25 cellular contexts compared by ENCODE assay signal in the genomic region with DNA sequence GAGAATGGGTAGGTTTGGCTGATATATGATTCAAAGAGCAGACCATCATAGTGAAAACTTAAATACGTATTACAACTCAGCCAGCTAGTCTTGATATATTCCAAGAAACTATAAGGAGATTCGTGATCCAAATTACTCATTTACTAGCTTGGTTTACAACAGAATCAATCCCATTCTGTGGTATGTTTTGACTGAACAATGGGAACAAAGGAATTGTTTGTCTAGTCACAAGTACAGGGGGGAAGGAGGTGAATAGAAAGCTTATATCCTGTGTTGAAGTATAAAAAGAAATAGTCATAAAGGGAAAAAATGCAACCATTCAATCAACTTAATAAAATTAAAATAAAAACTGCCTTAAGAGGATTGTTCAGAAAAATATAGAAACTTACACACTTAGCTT. TPM values are rescaled to one million over a fixed set of nuclear protein-coding genes. Genes with fewer than 3 reads are reported as not detected.
A peak's percentile ranks its signal among the peaks of the same experiment; 100 is the strongest.
DNase-seq lines count a peak whose midpoint lies in the region; TF ChIP-seq lines count a peak whose summit lies in the region.
"Had no signal": no experiment of that assay in that cellular context is flagged by ENCODE, and none has a peak within 500 bp of the region (broad histone marks: within the 10 kb centered on the region; RNA-seq: fewer than 3 reads in every experiment).

No MANE protein-coding gene starts in this region.

- POLR2A ChIA-PET in MCF 10A (lab: Yijun Ruan, JAX): no interaction called here
- POLR2A ChIA-PET in CD4-positive, alpha-beta memory T cell (lab: Charles Lee; ENCODE audit: partially characterized antibody): no interaction called here

- H3K4me1 Mint-ChIP-seq in MCF 10A (ENCODE audit: insufficient read depth, unreplicated experiment): peaks cover 21% of the 10 kb centered on the region
- no peaks in the 10 kb centered on the region for H3K4me1 Mint-ChIP-seq in CD4-positive, alpha-beta memory T cell
- H3K4me1 Mint-ChIP-seq: IgD-negative memory B cell had no signal

- in situ Hi-C loops in mammary epithelial cell (cut with MboI; ENCODE audit: low sequenced_read_pairs in 2 of 2): no loop called here

- 8% methylated on average over 2 of the region's 2 CpGs for WGBS in mammary epithelial cell (ENCODE audit: low coverage, missing lambda C conversion rate)

- dilution Hi-C loops in mammary epithelial cell (cut with HindIII; ENCODE audit: low sequenced_read_pairs): no loop called here

- no peaks in the 10 kb centered on the region for H3K27me3 ChIP-seq in mammary epithelial cell (ENCODE audit: insufficient read depth, low read length)
- no peaks in the 10 kb centered on the region for H3K27me3 ChIP-seq in CD4-positive, alpha-beta memory T cell (ENCODE audit: insufficient read depth, low read length)

- H3K36me3 ChIP-seq in mammary epithelial cell (ENCODE audit: insufficient read depth, low read length): no peaks in the 10 kb centered on the region
- H3K36me3 ChIP-seq in CD4-positive, alpha-beta memory T cell (ENCODE audit: insufficient read depth, low read length): no peaks in the 10 kb centered on the region

- no peak overlapping the region for H3K27ac ChIP-seq in mammary epithelial cell (ENCODE audit: insufficient read depth, low read depth, low read length)
- H3K27ac ChIP-seq in CD4-positive, alpha-beta memory T cell (ENCODE audit: low read depth, low read length): no peak overlapping the region
- H3K27ac ChIP-seq: SK-N-MC had no signal

- CTCF ChIA-PET in mammary epithelial cell (lab: Charles Lee; ENCODE audit: low non-redundant PET): no interaction called here
- CTCF ChIA-PET in MCF 10A (lab: Yijun Ruan, JAX): interaction anchor here (0.5 kb wide), 1 partner anchor 439 kb away, joined by 5 read pairs; no protein-coding TSS in a partner anchor
- CTCF ChIA-PET in CD4-positive, alpha-beta memory T cell (lab: Charles Lee; ENCODE audit: partially characterized antibody): no interaction called here

- TF ChIP-seq CTCF in mammary epithelial cell (conservative IDR thresholded peaks at IDR 0.05 in 1 of 2, IDR thresholded peaks at IDR 0.05 in 1 of 2; ENCODE audit: extremely low read depth in 1 of 2, insufficient read depth in 1 of 2, low read depth in 1 of 2, low read length in 2 of 2) (no peak), MCF 10A (IDR thresholded peaks at IDR 0.05; ENCODE audit: unreplicated experiment) (no peak)

- no peak overlapping the region for H3K27ac Mint-ChIP-seq in MCF 10A (ENCODE audit: low read depth, unreplicated experiment)
- no peak overlapping the region for H3K27ac Mint-ChIP-seq in CD4-positive, alpha-beta memory T cell
- H3K27ac Mint-ChIP-seq: CD8-positive, alpha-beta T cell; GM23338; IgD-negative memory B cell had no signal

- no peaks in the 10 kb centered on the region for H3K9me3 ChIP-seq in mammary epithelial cell (replicated peaks; ENCODE audit: insufficient read depth, low read length)
- H3K9me3 ChIP-seq in CD4-positive, alpha-beta memory T cell (ENCODE audit: control insufficient read depth in 1 of 2, low read length in 2 of 2): no peaks in the 10 kb centered on the region

- intact Hi-C loops in mammary epithelial cell (cut with micrococcal nuclease) (no loop called here), MCF 10A (cut with micrococcal nuclease) (no loop called here)
- intact Hi-C loops in CD4-positive, alpha-beta memory T cell (cut with micrococcal nuclease): no loop called here

- H3K79me2 ChIP-seq in mammary epithelial cell (ENCODE audit: insufficient read depth, low read length): no peaks in the 10 kb centered on the region

- no peak overlapping the region for H2AFZ ChIP-seq in mammary epithelial cell (ENCODE audit: low read depth, low read length)
- H2AFZ ChIP-seq: GM23338 had no signal

- H3K9me3 Mint-ChIP-seq in MCF 10A (ENCODE audit: unreplicated experiment): no peaks in the 10 kb centered on the region
- H3K9me3 Mint-ChIP-seq in CD4-positive, alpha-beta memory T cell: no peaks in the 10 kb centered on the region
- H3K9me3 Mint-ChIP-seq: CD8-positive, alpha-beta T cell; GM23338; IgD-negative memory B cell had no signal

- H3K27me3 Mint-ChIP-seq in MCF 10A (ENCODE audit: insufficient read depth, unreplicated experiment): no peaks in the 10 kb centered on the region
- H3K27me3 Mint-ChIP-seq in CD4-positive, alpha-beta memory T cell: peaks cover 0 to 4% of the 10 kb centered on the region in 2 donors

- peak; percentile 75 for DNase-seq in mammary epithelial cell
- DNase-seq in MCF 10A (ENCODE audit: unreplicated experiment): no peak
- peak; percentile 20 for DNase-seq in astrocyte of the hippocampus (ENCODE audit: low read depth, low spot score)
- DNase-seq in lung microvascular endothelial cell (ENCODE audit: low read depth in 2 of 2): peak; percentile 12 to 53
- no peak for DNase-seq in DMS114 treated with DMSO at 0.1 percent for 48 hours (lab: John Stamatoyannopoulos, UW; ENCODE audit: unreplicated experiment)
- DNase-seq in CD4-positive, alpha-beta memory T cell: no peak
- no peak for DNase-seq in NCI-H345 treated with DMSO at 0.1 percent for 48 hours (lab: John Stamatoyannopoulos, UW; ENCODE audit: unreplicated experiment)
- no peak for DNase-seq in islet precursor cell
- DNase-seq: CD8-positive, alpha-beta T cell; GF-D8; HCEC 1CT; Kasumi-1; MM.1S; NCI-H1092; NCI-H1436 treated with DMSO at 0.1 percent for 48 hours; NCI-H2029; NCI-H2171 treated with DMSO at 0.1 percent for 48 hours; NCI-H446 treated with DMSO at 0.1 percent for 48 hours; NCI-H774; Right ventricle myocardium superior had no signal

- no peaks in the 10 kb centered on the region for H4K20me1 ChIP-seq in mammary epithelial cell (ENCODE audit: insufficient read depth, low read length)

- no peak overlapping the region for H3K4me3 Mint-ChIP-seq in MCF 10A (ENCODE audit: unreplicated experiment)
- no peak overlapping the region for H3K4me3 Mint-ChIP-seq in CD4-positive, alpha-beta memory T cell
- H3K4me3 Mint-ChIP-seq: CD8-positive, alpha-beta T cell; GM23338; IgD-negative memory B cell had no signal

- no peak overlapping the region for H3K9ac ChIP-seq in mammary epithelial cell (ENCODE audit: insufficient read depth, low read length)

- peak overlapping the region; percentile 29 for H3K4me2 ChIP-seq in mammary epithelial cell (ENCODE audit: insufficient read depth, low read depth, low read length)
- H3K4me2 ChIP-seq: GM23338 had no signal

- H3K4me1 ChIP-seq in mammary epithelial cell (ENCODE audit: insufficient read depth, low read length): peaks cover 1% of the 10 kb centered on the region
- H3K4me1 ChIP-seq in CD4-positive, alpha-beta memory T cell (ENCODE audit: insufficient read depth, low read length): no peaks in the 10 kb centered on the region

- BruUV-seq in mammary epithelial cell (replicated peaks; lab: Mats Ljungman, UMichigan) (no TSS peak), MCF 10A (replicated peaks; lab: Mats Ljungman, UMichigan) (no TSS peak)

- no peak overlapping the region for H3K4me3 ChIP-seq in mammary epithelial cell (replicated peaks in 1 of 3; ENCODE audit: insufficient read depth in 1 of 3, low read depth in 2 of 3, low read length in 3 of 3)
- H3K4me3 ChIP-seq in CD4-positive, alpha-beta memory T cell (ENCODE audit: low read length in 2 of 2): no peak overlapping the region
- H3K4me3 ChIP-seq: GM23338, SK-N-MC had no signal

- H3K36me3 Mint-ChIP-seq in MCF 10A (ENCODE audit: insufficient read depth, unreplicated experiment): no peaks in the 10 kb centered on the region
- no peaks in the 10 kb centered on the region for H3K36me3 Mint-ChIP-seq in CD4-positive, alpha-beta memory T cell
- H3K36me3 Mint-ChIP-seq: CD8-positive, alpha-beta T cell had no signal

RNA-seq across cellular contexts. Expression of gene C4orf54, which starts 17.0 kb away (rescaled TPM):
- under 1 TPM in 1 of 2 donors, not detected in 1; 0.50 TPM for total RNA-seq in mammary epithelial cell
- under 0.01 TPM for polyA plus RNA-seq in mammary epithelial cell
- polyA minus RNA-seq in mammary epithelial cell: not detected
- total RNA-seq in MCF 10A (2022): not detected in 2 replicates
- under 0.01 TPM in 1 of 2 replicates, not detected in the other for total RNA-seq in lung microvascular endothelial cell
- total RNA-seq in CD4-positive, alpha-beta memory T cell: not detected
- not detected for polyA plus RNA-seq in CD4-positive, alpha-beta memory T cell
- total RNA-seq: CD8-positive, alpha-beta T cell; GM23338; OCI-LY7 had no signal
- polyA plus RNA-seq: BJ, IgD-negative memory B cell had no signal

Comparison
In these comparisons a context has a peak if more than half of its experiments do, and no peak if none do; other contexts are left out.
1. DNase-seq: peak in mammary epithelial cell (single experiment), astrocyte of the hippocampus (single experiment) and lung microvascular endothelial cell (2 of 2); none in MCF 10A (single experiment), DMS114 treated with DMSO at 0.1 percent for 48 hours (single experiment), CD4-positive, alpha-beta memory T cell (0 of 5), NCI-H345 treated with DMSO at 0.1 percent for 48 hours (single experiment) and islet precursor cell (single experiment).